ENCODE assay signal across 8 cellular contexts in genomic region chr3:184134746-184135148, GRCh38. TPM values are rescaled to one million over a fixed set of nuclear protein-coding genes. Genes with fewer than 3 reads are reported as not detected.
A peak's percentile ranks its signal among the peaks of the same experiment; 100 is the strongest.
DNase-seq lines count a peak whose midpoint lies in the region; ATAC-seq and TF ChIP-seq lines count a peak whose summit lies in the region.

No MANE protein-coding gene starts in this region.

- 0% methylated on average over 14 to 21 of the region's 21 CpGs for WGBS in testis, 2 donors

- ATAC-seq in HG03354 (IDR thresholded peaks at IDR 0.05; ENCODE audit: poor library complexity, severe bottlenecking, unreplicated experiment): peak; percentile 13

- no peaks in the 10 kb centered on the region for H3K9me3 ChIP-seq in ascending aorta
- H3K9me3 ChIP-seq in testis: no peaks in the 10 kb centered on the region

- peak; percentile 62 for DNase-seq in NOMO-1 treated with DMSO at 0.1 percent for 48 hours (lab: John Stamatoyannopoulos, UW; ENCODE audit: unreplicated experiment)
- DNase-seq in NOMO-1 treated with dmso at 0.1 percent for 144 hours (lab: John Stamatoyannopoulos, UW; ENCODE audit: unreplicated experiment): no peak
- DNase-seq in ascending aorta (ENCODE audit: low spot score in 2 of 2): no peak
- DNase-seq in testis: no peak
- DNase-seq in SHP77 treated with DMSO at 0.1 percent for 48 hours (lab: John Stamatoyannopoulos, UW): no peak
- no peak for DNase-seq in GM10248 (ENCODE audit: extremely low spot score)

- H3K36me3 ChIP-seq in ascending aorta: peaks cover 0 to 9% of the 10 kb centered on the region in 2 donors
- no peaks in the 10 kb centered on the region for H3K36me3 ChIP-seq in testis (ENCODE audit: low read depth, missing control alignments)

- H3K4me1 ChIP-seq in ascending aorta (peaks cover 3 to 9% of the 10 kb centered on the region in 2 donors), testis (peaks cover 16% of the 10 kb centered on the region)

- peak overlapping the region; percentile 90 to 91 for H3K27ac ChIP-seq in ascending aorta
- H3K27ac ChIP-seq in layer of hippocampus (ENCODE audit: low read depth, low read length): peak overlapping the region; percentile 93
- H3K27ac ChIP-seq in testis: peak overlapping the region; percentile 46 to 86

- CTCF ChIA-PET in GM10248 (lab: Yijun Ruan, JAX): interaction anchor here (0.8 to 1.9 kb wide), 7 partner anchors 10 to 250 kb away, joined by 3 to 14 read pairs (median 4); partner anchors contain the start of genes EEF1AKMT4 and PARL

- TF ChIP-seq CTCF in ascending aorta (IDR thresholded peaks at IDR 0.05) (no peak), testis (IDR thresholded peaks at IDR 0.05) (no peak), GM10248 (IDR thresholded peaks at IDR 0.05; ENCODE audit: control extremely low read depth, extremely low read depth, low read depth, missing control alignments) (no peak)

- H3K4me3 ChIP-seq in ascending aorta: peak overlapping the region; percentile 74 to 91
- H3K4me3 ChIP-seq in testis: peak overlapping the region; percentile 71 to 89

- H3K27me3 ChIP-seq in ascending aorta (no peaks in the 10 kb centered on the region), layer of hippocampus (ENCODE audit: control insufficient read depth, insufficient read depth, low read length) (no peaks in the 10 kb centered on the region), testis (no peaks in the 10 kb centered on the region)

- POLR2A ChIA-PET in GM10248 (lab: Yijun Ruan, JAX): interaction anchor here (0.8 to 1.5 kb wide), 2 partner anchors 10 to 45 kb away, joined by 3 read pairs; no protein-coding TSS in a partner anchor

- intact Hi-C loops in ascending aorta (cut with DNase I): loop anchor here (1.0 to 5.0 kb wide), 6 partner anchors 22 to 165 kb away; partner anchors contain the start of genes ABCC5, ALG3, AP2M1 and EEF1AKMT4
- intact Hi-C loops in testis (cut with DNase I; ENCODE audit: low total_unique reads): no loop called here

- TF ChIP-seq POLR2A in testis (IDR thresholded peaks at IDR 0.05): no peak

RNA-seq across cellular contexts. Expression of gene EIF2B5, which starts 0.4 kb away (rescaled TPM):
- total RNA-seq in ascending aorta (24.7 TPM), testis (10 to 100 TPM; 37.2 to 48.1 TPM)
- polyA plus RNA-seq in testis (ENCODE audit: insufficient read depth, low read depth, low replicate concordance): 36.7 TPM

RNA-seq across cellular contexts. Expression of gene DVL3, which starts 20.4 kb away (rescaled TPM):
- total RNA-seq in ascending aorta: 36.6 TPM
- 10 to 100 TPM; 80.5 to 86.8 TPM for total RNA-seq in testis
- 53.7 TPM for polyA plus RNA-seq in testis (ENCODE audit: insufficient read depth, low read depth, low replicate concordance)

RNA-seq across cellular contexts. Expression of gene HTR3E, which starts 37.9 kb away (rescaled TPM):
- total RNA-seq in ascending aorta (not detected), testis (under 1 TPM; 0.31 to 0.63 TPM)
- polyA plus RNA-seq in testis (ENCODE audit: insufficient read depth, low read depth, low replicate concordance): not detected

RNA-seq across cellular contexts. Expression of gene AP2M1, which starts 39.9 kb away (rescaled TPM):
- 101 TPM for total RNA-seq in ascending aorta
- 100 to 1,000 TPM; 238 to 334 TPM for total RNA-seq in testis
- 346 TPM for polyA plus RNA-seq in testis (ENCODE audit: insufficient read depth, low read depth, low replicate concordance)

RNA-seq across cellular contexts. Expression of gene ABCF3, which starts 51.3 kb away (rescaled TPM):
- 93.3 TPM for total RNA-seq in ascending aorta
- 100 to 1,000 TPM; 111 to 115 TPM for total RNA-seq in testis
- polyA plus RNA-seq in testis (ENCODE audit: insufficient read depth, low read depth, low replicate concordance): 69.3 TPM
